In the genomic region with DNA sequence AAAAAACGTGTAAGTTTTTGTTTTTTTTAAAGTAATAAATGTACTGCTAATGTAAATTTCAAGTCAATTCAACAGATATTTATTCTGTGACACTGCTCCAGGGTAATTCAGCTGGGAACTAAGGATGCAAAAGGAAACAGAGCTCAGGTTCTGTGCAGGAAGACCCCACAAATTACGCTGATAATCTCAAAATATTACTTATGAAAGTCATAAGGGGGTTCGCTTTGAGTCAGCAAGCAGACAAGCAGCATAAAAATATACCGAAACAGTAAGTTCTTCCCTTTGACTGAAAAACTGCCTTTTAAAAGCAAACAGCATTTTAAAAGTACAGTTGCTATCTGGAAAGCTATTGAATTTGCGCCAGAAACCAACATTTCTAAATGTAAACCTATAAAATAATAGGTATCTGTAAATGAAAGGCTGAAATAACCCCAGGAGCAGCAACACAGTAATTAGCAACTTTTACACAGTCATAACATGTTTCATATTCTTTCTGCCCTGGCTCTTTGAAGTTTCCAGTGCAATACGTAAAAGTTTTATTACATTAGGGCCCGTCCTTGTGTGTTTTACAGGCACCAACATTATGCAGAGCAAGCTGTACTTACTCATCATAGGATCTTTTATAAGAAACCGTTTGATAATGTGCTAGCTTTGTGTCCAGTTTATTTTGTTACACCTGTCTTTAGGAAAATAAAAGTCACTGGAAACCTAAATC, we compare ENCODE assay signal across 3 cellular contexts. TPM values are rescaled to one million over a fixed set of nuclear protein-coding genes. Genes with fewer than 3 reads are reported as not detected.
"Had no signal": no experiment of that assay in that cellular context is flagged by ENCODE, and none has a peak within 500 bp of the region (broad histone marks: within the 10 kb centered on the region; RNA-seq: fewer than 3 reads in every experiment).

No MANE protein-coding gene starts in this region.

RNA-seq across cellular contexts. Expression of gene AFF3, which starts 39.8 kb away (rescaled TPM):
- total RNA-seq: bronchial epithelial cell, mammary epithelial cell had no signal
- polyA plus RNA-seq: keratinocyte had no signal
